8 cellular contexts compared by ENCODE assay signal in the genomic region with DNA sequence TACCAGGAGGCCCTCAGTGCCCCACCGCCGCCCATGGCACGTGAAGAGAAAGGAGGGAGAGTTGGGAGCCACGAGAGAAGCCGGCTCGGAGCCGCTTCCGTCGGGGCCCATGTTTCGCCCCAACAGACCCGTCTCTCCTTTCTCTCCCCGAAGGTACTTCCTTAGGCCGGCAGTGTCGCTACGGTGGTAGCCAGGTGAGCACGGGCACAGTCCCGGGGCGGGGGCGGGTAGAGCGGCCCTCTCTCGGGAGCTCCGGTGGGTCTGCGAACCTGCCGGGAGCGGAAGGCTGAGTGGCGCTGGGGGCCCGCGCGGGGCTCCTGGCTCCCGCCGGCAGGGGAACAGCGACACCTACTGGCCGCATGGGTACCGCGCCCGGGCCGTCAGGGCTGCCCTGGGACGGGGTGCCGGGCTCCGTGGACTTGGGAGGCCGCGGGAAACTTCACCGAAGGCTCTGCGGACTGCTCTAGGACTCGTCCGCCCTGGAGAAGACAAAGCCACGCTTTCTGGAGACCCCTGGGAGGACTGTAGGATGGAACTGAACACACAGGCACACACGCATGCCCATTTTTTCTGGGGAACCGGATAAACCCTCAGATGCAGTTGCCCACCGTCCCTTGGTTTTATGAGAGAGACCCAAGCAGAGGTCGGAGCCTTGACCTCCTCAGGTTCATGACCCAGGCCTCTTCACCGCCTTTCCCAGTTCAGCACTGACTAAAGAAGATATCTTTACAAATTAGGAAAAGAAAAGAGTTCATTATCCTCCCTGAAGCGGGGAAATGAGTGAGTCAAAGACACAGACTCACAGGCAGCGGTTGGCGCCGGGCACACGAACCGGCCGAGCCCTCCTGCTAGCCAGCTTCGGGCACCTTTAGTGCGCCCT.
DNase-seq lines count a peak whose midpoint lies in the region; ATAC-seq and TF ChIP-seq lines count a peak whose summit lies in the region.

No MANE protein-coding gene starts in this region.

- H3K36me3 ChIP-seq in rectal smooth muscle tissue (ENCODE audit: control insufficient read depth, insufficient read depth, low read length), result no peaks in the 10 kb centered on the region
- H3K36me3 ChIP-seq in vagina, result no peaks in the 10 kb centered on the region

- no peak for TF ChIP-seq POLR2A in vagina (IDR thresholded peaks at IDR 0.05)

- no peaks in the 10 kb centered on the region for H3K9me3 ChIP-seq in vagina

- H3K27ac ChIP-seq in rectal smooth muscle tissue (ENCODE audit: low read depth, low read length) (no peak overlapping the region), vagina (no peak overlapping the region)

- H3K27me3 ChIP-seq in rectal smooth muscle tissue (ENCODE audit: control insufficient read depth, insufficient read depth, low read length) (peaks cover 70% of the 10 kb centered on the region), vagina (peaks cover 23% of the 10 kb centered on the region)

- peak; percentile 76 to 89 (median 78) for TF ChIP-seq CTCF in vagina (IDR thresholded peaks at IDR 0.05)

- peaks cover 4% of the 10 kb centered on the region for H3K9me3 Mint-ChIP-seq in activated naive CD8-positive, alpha-beta T cell treated with anti-CD3 and anti-CD28 coated beads for 36 hours

- peak; percentile 83 for TF ChIP-seq RAD21 in Ishikawa (IDR thresholded peaks at IDR 0.05; ENCODE audit: low read depth)

- peaks cover 93% of the 10 kb centered on the region for H3K27me3 Mint-ChIP-seq in activated naive CD8-positive, alpha-beta T cell treated with anti-CD3 and anti-CD28 coated beads for 36 hours

- peaks cover 2% of the 10 kb centered on the region for H3K36me3 Mint-ChIP-seq in activated naive CD8-positive, alpha-beta T cell treated with anti-CD3 and anti-CD28 coated beads for 36 hours

- peak overlapping the region; percentile 37 for H3K4me3 Mint-ChIP-seq in activated naive CD8-positive, alpha-beta T cell treated with anti-CD3 and anti-CD28 coated beads for 36 hours

- no peak overlapping the region for H3K27ac Mint-ChIP-seq in activated naive CD8-positive, alpha-beta T cell treated with anti-CD3 and anti-CD28 coated beads for 36 hours

- ATAC-seq in GM21717 (IDR thresholded peaks at IDR 0.05; ENCODE audit: unreplicated experiment), result peak; percentile 89
- peak; percentile 93 for ATAC-seq in left ventricle myocardium superior

- H3K4me1 ChIP-seq in rectal smooth muscle tissue (ENCODE audit: control insufficient read depth, insufficient read depth, low read length) (no peaks in the 10 kb centered on the region), vagina (peaks cover 19% of the 10 kb centered on the region)

- intact Hi-C loops in left ventricle myocardium superior (cut with micrococcal nuclease) (loop anchor here (5.0 kb wide), 1 partner anchor 898 kb away; no protein-coding TSS in a partner anchor), vagina (cut with DNase I) (loop anchor here (5.0 kb wide), 1 partner anchor 898 kb away; no protein-coding TSS in a partner anchor)

- H3K4me3 ChIP-seq in rectal smooth muscle tissue (ENCODE audit: low read length), result peak overlapping the region; percentile 56
- H3K4me3 ChIP-seq in vagina, result peak overlapping the region; percentile 34 to 46

- H3K9ac ChIP-seq in rectal smooth muscle tissue (ENCODE audit: low read length), result no peak overlapping the region

- TF ChIP-seq EP300 in Ishikawa (IDR thresholded peaks at IDR 0.05; ENCODE audit: borderline replicate concordance), result no peak

- DNase-seq in ELR (ENCODE audit: low read depth) (peak; percentile 62), SW 1271 (lab: John Stamatoyannopoulos, UW) (peak; percentile 37 to 80), left ventricle myocardium superior (peak; percentile 80), vagina (ENCODE audit: extremely low spot score in 2 of 2) (no peak)
- DNase-seq in activated naive CD8-positive, alpha-beta T cell treated with anti-CD3 and anti-CD28 coated beads for 36 hours, result peak; percentile 83

- peaks cover 12% of the 10 kb centered on the region for H3K4me1 Mint-ChIP-seq in activated naive CD8-positive, alpha-beta T cell treated with anti-CD3 and anti-CD28 coated beads for 36 hours

TF ChIP-seq in Ishikawa, 13 proteins besides CTCF, POLR2A, EP300 and RAD21:
- TF ChIP-seq, protein P1, sequence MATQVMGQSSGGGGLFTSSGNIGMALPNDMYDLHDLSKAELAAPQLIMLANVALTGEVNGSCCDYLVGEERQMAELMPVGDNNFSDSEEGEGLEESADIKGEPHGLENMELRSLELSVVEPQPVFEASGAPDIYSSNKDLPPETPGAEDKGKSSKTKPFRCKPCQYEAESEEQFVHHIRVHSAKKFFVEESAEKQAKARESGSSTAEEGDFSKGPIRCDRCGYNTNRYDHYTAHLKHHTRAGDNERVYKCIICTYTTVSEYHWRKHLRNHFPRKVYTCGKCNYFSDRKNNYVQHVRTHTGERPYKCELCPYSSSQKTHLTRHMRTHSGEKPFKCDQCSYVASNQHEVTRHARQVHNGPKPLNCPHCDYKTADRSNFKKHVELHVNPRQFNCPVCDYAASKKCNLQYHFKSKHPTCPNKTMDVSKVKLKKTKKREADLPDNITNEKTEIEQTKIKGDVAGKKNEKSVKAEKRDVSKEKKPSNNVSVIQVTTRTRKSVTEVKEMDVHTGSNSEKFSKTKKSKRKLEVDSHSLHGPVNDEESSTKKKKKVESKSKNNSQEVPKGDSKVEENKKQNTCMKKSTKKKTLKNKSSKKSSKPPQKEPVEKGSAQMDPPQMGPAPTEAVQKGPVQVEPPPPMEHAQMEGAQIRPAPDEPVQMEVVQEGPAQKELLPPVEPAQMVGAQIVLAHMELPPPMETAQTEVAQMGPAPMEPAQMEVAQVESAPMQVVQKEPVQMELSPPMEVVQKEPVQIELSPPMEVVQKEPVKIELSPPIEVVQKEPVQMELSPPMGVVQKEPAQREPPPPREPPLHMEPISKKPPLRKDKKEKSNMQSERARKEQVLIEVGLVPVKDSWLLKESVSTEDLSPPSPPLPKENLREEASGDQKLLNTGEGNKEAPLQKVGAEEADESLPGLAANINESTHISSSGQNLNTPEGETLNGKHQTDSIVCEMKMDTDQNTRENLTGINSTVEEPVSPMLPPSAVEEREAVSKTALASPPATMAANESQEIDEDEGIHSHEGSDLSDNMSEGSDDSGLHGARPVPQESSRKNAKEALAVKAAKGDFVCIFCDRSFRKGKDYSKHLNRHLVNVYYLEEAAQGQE (IDR thresholded peaks at IDR 0.05; ENCODE audit: low read depth), result no peak
- no peak for TF ChIP-seq CEBPB (IDR thresholded peaks at IDR 0.05)
- TF ChIP-seq, protein P2, sequence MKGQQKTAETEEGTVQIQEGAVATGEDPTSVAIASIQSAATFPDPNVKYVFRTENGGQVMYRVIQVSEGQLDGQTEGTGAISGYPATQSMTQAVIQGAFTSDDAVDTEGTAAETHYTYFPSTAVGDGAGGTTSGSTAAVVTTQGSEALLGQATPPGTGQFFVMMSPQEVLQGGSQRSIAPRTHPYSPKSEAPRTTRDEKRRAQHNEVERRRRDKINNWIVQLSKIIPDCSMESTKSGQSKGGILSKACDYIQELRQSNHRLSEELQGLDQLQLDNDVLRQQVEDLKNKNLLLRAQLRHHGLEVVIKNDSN (IDR thresholded peaks at IDR 0.05), result no peak
- TF ChIP-seq NFIC (IDR thresholded peaks at IDR 0.05), result no peak
- TF ChIP-seq TAF1 (IDR thresholded peaks at IDR 0.05; ENCODE audit: low read depth), result peak; percentile 43; the same call in 1 of the 2 replicates
- TF ChIP-seq, protein P3, sequence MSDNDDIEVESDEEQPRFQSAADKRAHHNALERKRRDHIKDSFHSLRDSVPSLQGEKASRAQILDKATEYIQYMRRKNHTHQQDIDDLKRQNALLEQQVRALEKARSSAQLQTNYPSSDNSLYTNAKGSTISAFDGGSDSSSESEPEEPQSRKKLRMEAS (IDR thresholded peaks at IDR 0.05), result peak; percentile 79
- no peak for TF ChIP-seq TEAD4 (IDR thresholded peaks at IDR 0.05)
- peak; percentile 79; the same call in 1 of the 2 replicates for TF ChIP-seq ZBTB7A (IDR thresholded peaks at IDR 0.05; ENCODE audit: low read depth)
- TF ChIP-seq YY1 (IDR thresholded peaks at IDR 0.05; ENCODE audit: low read depth), result no peak; the same call in 1 of the 2 replicates
- TF ChIP-seq CREB1 (IDR thresholded peaks at IDR 0.05; ENCODE audit: low read depth), result no peak
- TF ChIP-seq EGR1 (IDR thresholded peaks at IDR 0.05), result 0 out of 2 replicates have a peak, but pooled peaks have one; percentile 8

Comparison
In these comparisons a context has a peak if more than half of its experiments do, and no peak if none do; other contexts are left out.
1. DNase-seq: peak in ELR (single experiment), SW 1271 (2 of 2), activated naive CD8-positive, alpha-beta T cell treated with anti-CD3 and anti-CD28 coated beads for 36 hours (single experiment) and left ventricle myocardium superior (single experiment); none in vagina (0 of 2).